ENCODE assay signal across 26 cellular contexts in genomic region chr10:57218382-57218781, GRCh38.
"Had no signal": no experiment of that assay in that cellular context is flagged by ENCODE, and none has a peak within 500 bp of the region (broad histone marks: within the 10 kb centered on the region; RNA-seq: fewer than 3 reads in every experiment).

No MANE protein-coding gene starts in this region.

- H3K4me1 Mint-ChIP-seq: central memory CD8-positive, alpha-beta T cell; immature natural killer cell; naive thymus-derived CD8-positive, alpha-beta T cell had no signal

- H3K36me3 ChIP-seq: brain microvascular endothelial cell, colonic mucosa, esophagus muscularis mucosa, gastroesophageal sphincter, heart left ventricle, thyroid gland, vagina had no signal

- H3K27me3 Mint-ChIP-seq: central memory CD8-positive, alpha-beta T cell; memory B cell; naive thymus-derived CD8-positive, alpha-beta T cell had no signal

- H3K27me3 ChIP-seq: brain microvascular endothelial cell, colonic mucosa, esophagus muscularis mucosa, gastroesophageal sphincter, heart left ventricle, thyroid gland, vagina had no signal

- H3K4me3 Mint-ChIP-seq: activated CD8-positive, alpha-beta T cell treated with anti-CD3 and anti-CD28 coated beads, Interleukin-2, amount 10 ng/mL, durations not matched to agents 7 days and 5 days; central memory CD8-positive, alpha-beta T cell; immature natural killer cell; memory B cell; naive thymus-derived CD8-positive, alpha-beta T cell; T-helper 2 cell treated with Interferon-gamma antibody and Interleukin-4, amounts not matched to agents 5 μg/mL and 100 μg/mL, for 36 hours had no signal

- H3K9me3 ChIP-seq: colonic mucosa, esophagus muscularis mucosa, gastroesophageal sphincter, heart left ventricle, thyroid gland, vagina had no signal

- H3K36me3 Mint-ChIP-seq: memory B cell; naive thymus-derived CD8-positive, alpha-beta T cell had no signal

- H3K27ac ChIP-seq: brain microvascular endothelial cell, colonic mucosa, esophagus muscularis mucosa, gastroesophageal sphincter, heart left ventricle, thyroid gland, vagina had no signal

- DNase-seq: activated CD4-positive, alpha-beta T cell treated with anti-CD3 and anti-CD28 coated beads for 48 hours; activated CD4-positive, CD25-positive, alpha-beta regulatory T cell; activated CD8-positive, alpha-beta T cell treated with anti-CD3 and anti-CD28 coated beads, Interleukin-2, amount 10 ng/mL, durations not matched to agents 7 days and 5 days; activated effector memory CD4-positive, alpha-beta T cell treated with Interleukin-2 at 50 U/mL for 16 hours; activated naive CD4-positive, alpha-beta T cell treated with anti-CD3 and anti-CD28 coated beads, Interleukin-2, amount 50 U/mL, for 16 hours; activated T-cell treated with anti-CD3 and anti-CD28 coated beads, Interleukin-2, amount 50 U/mL, for 48 hours; aorta; brain microvascular endothelial cell; colonic mucosa; heart left ventricle; immature natural killer cell; kidney glomerular epithelial cell; left ventricle myocardium superior; naive thymus-derived CD8-positive, alpha-beta T cell; nucleus accumbens; stimulated activated CD4-positive, alpha-beta T cell treated with anti-CD3 and anti-CD28 coated beads, Interleukin-12 subunit alpha, Interleukin-12 subunit beta, amount 100 ng/mL, for 4 hours; stimulated activated CD4-positive, alpha-beta T cell treated with anti-CD3 and anti-CD28 coated beads, Interleukin-1b, Interleukin-23, amount 100 ng/mL, for 48 hours; stimulated activated CD8-positive, alpha-beta memory T cell treated with anti-CD3 and anti-CD28 coated beads, Interleukin-4, amount 100 ng/mL, for 48 hours; stimulated activated naive CD4-positive, alpha-beta T cell; thyroid gland had no signal

- H3K27ac Mint-ChIP-seq: activated CD8-positive, alpha-beta T cell treated with anti-CD3 and anti-CD28 coated beads, Interleukin-2, amount 10 ng/mL, durations not matched to agents 7 days and 5 days; immature natural killer cell; memory B cell; naive thymus-derived CD8-positive, alpha-beta T cell; T-helper 2 cell treated with Interferon-gamma antibody and Interleukin-4, amounts not matched to agents 5 μg/mL and 100 μg/mL, for 36 hours had no signal

- H3K4me3 ChIP-seq: colonic mucosa, esophagus muscularis mucosa, gastroesophageal sphincter, heart left ventricle, thyroid gland, vagina had no signal

- H3K4me1 ChIP-seq: colonic mucosa, esophagus muscularis mucosa, gastroesophageal sphincter, heart left ventricle, thyroid gland, vagina had no signal

- ATAC-seq: activated CD8-positive, alpha-beta T cell treated with anti-CD3 and anti-CD28 coated beads, Interleukin-2, amount 10 ng/mL, durations not matched to agents 7 days and 5 days; gastroesophageal sphincter; heart left ventricle; left ventricle myocardium superior; naive thymus-derived CD8-positive, alpha-beta T cell had no signal
